8 cellular contexts compared by ENCODE assay signal in genomic region chr10:22630229-22631174, GRCh38.
DNase-seq lines count a peak whose midpoint lies in the region; ATAC-seq and TF ChIP-seq lines count a peak whose summit lies in the region.

No MANE protein-coding gene starts in this region.

- H3K4me1 Mint-ChIP-seq in activated naive CD4-positive, alpha-beta T cell treated with anti-CD3 and anti-CD28 coated beads for 36 hours (ENCODE audit: low read depth), result peaks cover 95% of the 10 kb centered on the region
- H3K4me1 Mint-ChIP-seq in Caco-2 (ENCODE audit: low read depth, unreplicated experiment), result peaks cover 37% of the 10 kb centered on the region

- no peak overlapping the region for H3K4me3 ChIP-seq in Caco-2 (ENCODE audit: low read depth, low read length)

- no peaks in the 10 kb centered on the region for H3K9me3 Mint-ChIP-seq in activated naive CD4-positive, alpha-beta T cell treated with anti-CD3 and anti-CD28 coated beads for 36 hours
- no peaks in the 10 kb centered on the region for H3K9me3 Mint-ChIP-seq in Caco-2 (ENCODE audit: unreplicated experiment)

- H3K4me1 ChIP-seq in Caco-2, result peaks cover 59% of the 10 kb centered on the region

- POLR2A ChIA-PET in Caco-2 (lab: Charles Lee), result no interaction called here

- CTCF ChIA-PET in activated naive CD4-positive, alpha-beta T cell treated with anti-CD3 and anti-CD28 coated beads for 36 hours (lab: Charles Lee), result interaction anchor here (0.7 to 1.7 kb wide), 8 partner anchors 11 to 69 kb away, joined by 3 to 5 read pairs (median 3); no protein-coding TSS in a partner anchor
- CTCF ChIA-PET in Caco-2 (lab: Charles Lee), result no interaction called here

- no peaks in the 10 kb centered on the region for H3K27me3 ChIP-seq in Caco-2 (replicated peaks; ENCODE audit: control insufficient read depth, insufficient read depth, low read length)

- ATAC-seq in GM21447 (IDR thresholded peaks at IDR 0.05; ENCODE audit: unreplicated experiment), result peak; percentile 79
- peak; percentile 76 for ATAC-seq in HG03571 (IDR thresholded peaks at IDR 0.05; ENCODE audit: unreplicated experiment)
- peak; percentile 68 to 70 for ATAC-seq in left cardiac atrium

- TF ChIP-seq CTCF in GM10266 (IDR thresholded peaks at IDR 0.05; ENCODE audit: control insufficient read depth, insufficient read depth, low read depth, missing control alignments), result no peak
- TF ChIP-seq CTCF in Caco-2 (IDR thresholded peaks at IDR 0.05; ENCODE audit: insufficient read depth in 1 of 2, low read depth in 1 of 2, low read length in 1 of 2, severe bottlenecking in 1 of 2, unreplicated experiment in 1 of 2), result no peak

- peaks cover 7% of the 10 kb centered on the region for H3K36me3 Mint-ChIP-seq in activated naive CD4-positive, alpha-beta T cell treated with anti-CD3 and anti-CD28 coated beads for 36 hours (ENCODE audit: low read depth)
- H3K36me3 Mint-ChIP-seq in Caco-2 (ENCODE audit: insufficient read depth, unreplicated experiment), result no peaks in the 10 kb centered on the region

- BruUV-seq in Caco-2 (replicated peaks; lab: Mats Ljungman, UMichigan), result no TSS peak

- H3K27ac Mint-ChIP-seq in activated naive CD4-positive, alpha-beta T cell treated with anti-CD3 and anti-CD28 coated beads for 36 hours, result peak overlapping the region; percentile 93
- no peak overlapping the region for H3K27ac Mint-ChIP-seq in Caco-2 (ENCODE audit: unreplicated experiment)

- H3K4me3 Mint-ChIP-seq in activated naive CD4-positive, alpha-beta T cell treated with anti-CD3 and anti-CD28 coated beads for 36 hours, result peak overlapping the region; percentile 67
- H3K4me3 Mint-ChIP-seq in Caco-2 (ENCODE audit: unreplicated experiment), result no peak overlapping the region

- H3K9me3 ChIP-seq in Caco-2, result no peaks in the 10 kb centered on the region

- H3K36me3 ChIP-seq in Caco-2 (ENCODE audit: control insufficient read depth, insufficient read depth, low read length), result no peaks in the 10 kb centered on the region

- peak; percentile 66 for DNase-seq in GM10266 (ENCODE audit: extremely low spot score)
- peak; percentile 73 for DNase-seq in activated naive CD4-positive, alpha-beta T cell treated with anti-CD3 and anti-CD28 coated beads for 36 hours
- no peak for DNase-seq in left cardiac atrium
- peak; percentile 43 for DNase-seq in stromal cell of bone marrow (ENCODE audit: low read depth)
- no peak for DNase-seq in NCI-H2196 (lab: John Stamatoyannopoulos, UW; ENCODE audit: unreplicated experiment)
- DNase-seq in Caco-2, result no peak

- intact Hi-C loops in activated naive CD4-positive, alpha-beta T cell treated with anti-CD3 and anti-CD28 coated beads for 36 hours (cut with micrococcal nuclease), result loop anchor here (1.0 kb wide), 11 partner anchors 10 to 465 kb away; partner anchors contain the start of gene MSRB2
- intact Hi-C loops in left cardiac atrium (cut with DNase I), result no loop called here
- intact Hi-C loops in Caco-2 (cut with micrococcal nuclease; ENCODE audit: unreplicated experiment), result no loop called here

- no peaks in the 10 kb centered on the region for H3K27me3 Mint-ChIP-seq in activated naive CD4-positive, alpha-beta T cell treated with anti-CD3 and anti-CD28 coated beads for 36 hours (ENCODE audit: low read depth)
- no peaks in the 10 kb centered on the region for H3K27me3 Mint-ChIP-seq in Caco-2 (ENCODE audit: insufficient read depth, unreplicated experiment)

Comparison
In these comparisons a context has a peak if more than half of its experiments do, and no peak if none do; other contexts are left out.
1. DNase-seq: peak in GM10266 (single experiment), activated naive CD4-positive, alpha-beta T cell treated with anti-CD3 and anti-CD28 coated beads for 36 hours (single experiment) and stromal cell of bone marrow (single experiment); none in left cardiac atrium (single experiment), NCI-H2196 (single experiment) and Caco-2 (0 of 2).
2. Peak in every context shown above with its lines, with median percentiles within 50 percentile points of each other: ATAC-seq.